25 cellular contexts compared by ENCODE assay signal in genomic region chr20:63680857-63681608, GRCh38. TPM values are rescaled to one million over a fixed set of nuclear protein-coding genes. Genes with fewer than 3 reads are reported as not detected.
A peak's percentile ranks its signal among the peaks of the same experiment; 100 is the strongest.
DNase-seq lines count a peak whose midpoint lies in the region; ATAC-seq and TF ChIP-seq lines count a peak whose summit lies in the region.
"Had no signal": no experiment of that assay in that cellular context is flagged by ENCODE, and none has a peak within 500 bp of the region (broad histone marks: within the 10 kb centered on the region; RNA-seq: fewer than 3 reads in every experiment).

No MANE protein-coding gene starts in this region.

- H3K4me3 Mint-ChIP-seq in activated naive CD4-positive, alpha-beta T cell treated with anti-CD3 and anti-CD28 coated beads, Interleukin-2, amount 10 ng/mL, durations not matched to agents 7 days and 5 days, result no peak overlapping the region
- no peak overlapping the region for H3K4me3 Mint-ChIP-seq in activated naive CD4-positive, alpha-beta T cell treated with anti-CD3 and anti-CD28 coated beads for 36 hours
- H3K4me3 Mint-ChIP-seq: activated CD4-positive, alpha-beta T cell treated with anti-CD3 and anti-CD28 coated beads for 36 hours; naive thymus-derived CD8-positive, alpha-beta T cell; stimulated activated naive B cell treated with anti-CD40 and anti-IgM and Interleukin-4, amounts not matched to agents 10 μg/mL and 1 μg/mL and 100 μg/mL, for 72 hours; T-cell had no signal

- ATAC-seq in RWPE2 (ENCODE audit: low read depth), result no peak
- ATAC-seq in gastrocnemius medialis, result no peak
- no peak for ATAC-seq in HG02938 (IDR thresholded peaks at IDR 0.05; ENCODE audit: unreplicated experiment)
- ATAC-seq: activated CD4-positive, alpha-beta T cell treated with anti-CD3 and anti-CD28 coated beads for 36 hours; naive thymus-derived CD8-positive, alpha-beta T cell; stimulated activated naive B cell treated with anti-CD40 and anti-IgM and Interleukin-4, amounts not matched to agents 10 μg/mL and 1 μg/mL and 100 μg/mL, for 72 hours; T-cell had no signal

- H3K36me3 ChIP-seq in RWPE2 (ENCODE audit: low read depth) (peaks cover 40% of the 10 kb centered on the region), esophagus squamous epithelium (peaks cover 0 to 51% (median 0%) of the 10 kb centered on the region in 3 donors), gastrocnemius medialis (peaks cover 0 to 28% of the 10 kb centered on the region in 2 donors)

- no peaks in the 10 kb centered on the region for H3K9me3 Mint-ChIP-seq in activated naive CD4-positive, alpha-beta T cell treated with anti-CD3 and anti-CD28 coated beads, Interleukin-2, amount 10 ng/mL, durations not matched to agents 7 days and 5 days
- no peaks in the 10 kb centered on the region for H3K9me3 Mint-ChIP-seq in activated naive CD4-positive, alpha-beta T cell treated with anti-CD3 and anti-CD28 coated beads for 36 hours
- H3K9me3 Mint-ChIP-seq: activated naive CD4-positive, alpha-beta T cell treated with anti-CD3 and anti-CD28 coated beads, Interleukin-2, amount 50 U/mL, for 72 hours; naive thymus-derived CD8-positive, alpha-beta T cell; stimulated activated naive B cell treated with anti-CD40 and anti-IgM and Interleukin-4, amounts not matched to agents 10 μg/mL and 1 μg/mL and 100 μg/mL, for 72 hours; T-cell had no signal

- H3K27me3 Mint-ChIP-seq in activated naive CD4-positive, alpha-beta T cell treated with anti-CD3 and anti-CD28 coated beads, Interleukin-2, amount 10 ng/mL, durations not matched to agents 7 days and 5 days, result no peaks in the 10 kb centered on the region
- no peaks in the 10 kb centered on the region for H3K27me3 Mint-ChIP-seq in activated naive CD4-positive, alpha-beta T cell treated with anti-CD3 and anti-CD28 coated beads for 36 hours (ENCODE audit: low read depth)
- H3K27me3 Mint-ChIP-seq: activated CD4-positive, alpha-beta T cell treated with anti-CD3 and anti-CD28 coated beads for 36 hours; stimulated activated naive B cell treated with anti-CD40 and anti-IgM and Interleukin-4, amounts not matched to agents 10 μg/mL and 1 μg/mL and 100 μg/mL, for 72 hours; T-cell had no signal

- in situ Hi-C loops in gastrocnemius medialis (cut with MboI; ENCODE audit: low sequenced_read_pairs in 4 of 4), result no loop called here

- H3K4me1 ChIP-seq in RWPE2 (ENCODE audit: insufficient read depth, poor library complexity, severe bottlenecking) (peaks cover 26% of the 10 kb centered on the region), esophagus squamous epithelium (peaks cover 24 to 38% (median 29%) of the 10 kb centered on the region in 3 donors), gastrocnemius medialis (peaks cover under 1 to 10% of the 10 kb centered on the region in 2 donors)
- H3K4me1 ChIP-seq: BE2C had no signal

- H3K27ac ChIP-seq in RWPE2 (ENCODE audit: poor library complexity, severe bottlenecking) (peak overlapping the region; percentile 96), esophagus squamous epithelium (peak overlapping the region in 3 of 4 donors; percentile 63 to 92 (median 71)), gastrocnemius medialis (peak overlapping the region in 3 of 4 donors; percentile 59 to 75 (median 61))
- H3K27ac ChIP-seq: 22Rv1 had no signal

- H3K9me3 ChIP-seq in RWPE2 (ENCODE audit: severe bottlenecking) (no peaks in the 10 kb centered on the region), esophagus squamous epithelium (no peaks in the 10 kb centered on the region), gastrocnemius medialis (no peaks in the 10 kb centered on the region)
- H3K9me3 ChIP-seq: BE2C had no signal

- H3K4me1 Mint-ChIP-seq in activated naive CD4-positive, alpha-beta T cell treated with anti-CD3 and anti-CD28 coated beads, Interleukin-2, amount 10 ng/mL, durations not matched to agents 7 days and 5 days, result no peaks in the 10 kb centered on the region
- H3K4me1 Mint-ChIP-seq in activated naive CD4-positive, alpha-beta T cell treated with anti-CD3 and anti-CD28 coated beads for 36 hours (ENCODE audit: low read depth), result peaks cover 10% of the 10 kb centered on the region
- H3K4me1 Mint-ChIP-seq: stimulated activated naive B cell treated with anti-CD40 and anti-IgM and Interleukin-4, amounts not matched to agents 10 μg/mL and 1 μg/mL and 100 μg/mL, for 72 hours; T-cell had no signal

- H3K27me3 ChIP-seq in RWPE2 (ENCODE audit: insufficient read depth, poor library complexity, severe bottlenecking) (no peaks in the 10 kb centered on the region), esophagus squamous epithelium (no peaks in the 10 kb centered on the region), gastrocnemius medialis (no peaks in the 10 kb centered on the region)
- H3K27me3 ChIP-seq: BE2C had no signal

- CTCF ChIA-PET in activated naive CD4-positive, alpha-beta T cell treated with anti-CD3 and anti-CD28 coated beads, Interleukin-2, amount 10 ng/mL, durations not matched to agents 7 days and 5 days (lab: Charles Lee), result no interaction called here
- CTCF ChIA-PET in activated naive CD4-positive, alpha-beta T cell treated with anti-CD3 and anti-CD28 coated beads for 36 hours (lab: Charles Lee), result no interaction called here

- H3K4me3 ChIP-seq in RWPE2 (ENCODE audit: severe bottlenecking) (no peak overlapping the region), esophagus squamous epithelium (no peak overlapping the region), gastrocnemius medialis (no peak overlapping the region)

- no peak for DNase-seq in activated naive CD4-positive, alpha-beta T cell treated with anti-CD3 and anti-CD28 coated beads, Interleukin-2, amount 10 ng/mL, durations not matched to agents 7 days and 5 days
- DNase-seq in activated naive CD4-positive, alpha-beta T cell treated with anti-CD3 and anti-CD28 coated beads for 36 hours, result no peak
- peak; percentile 82 for DNase-seq in RWPE2 (ENCODE audit: low spot score)
- no peak for DNase-seq in esophagus squamous epithelium (lab: John Stamatoyannopoulos, UW)
- DNase-seq in gastrocnemius medialis, result no peak
- DNase-seq in posterior cingulate gyrus, result no peak
- DNase-seq in AML-193 (lab: John Stamatoyannopoulos, UW), result no peak
- DNase-seq: activated CD4-positive, alpha-beta T cell treated with anti-CD3 and anti-CD28 coated beads for 36 hours; BE2C; COR-L47; cortex of kidney; DND-41; HCEC 1CT; hippocampal formation; mesendoderm; naive thymus-derived CD8-positive, alpha-beta T cell; NCI-H1436; NCI-H2171 treated with DMSO at 0.1 percent for 48 hours; NCI-H526 treated with DMSO at 0.1 percent for 48 hours; SHP77 treated with DMSO at 0.1 percent for 48 hours; stimulated activated naive B cell treated with anti-CD40 and anti-IgM and Interleukin-4, amounts not matched to agents 10 μg/mL and 1 μg/mL and 100 μg/mL, for 72 hours; T-cell had no signal

- 85 to 100% methylated on average over 1 to 11 of the region's 23 CpGs for WGBS in esophagus squamous epithelium, 2 donors

- TF ChIP-seq CTCF in RWPE2 (IDR thresholded peaks at IDR 0.05; ENCODE audit: poor library complexity, severe bottlenecking), result no peak
- no peak for TF ChIP-seq CTCF in esophagus squamous epithelium (IDR thresholded peaks at IDR 0.05)
- no peak for TF ChIP-seq CTCF in gastrocnemius medialis (IDR thresholded peaks at IDR 0.05 in 4 of 5, conservative IDR thresholded peaks at IDR 0.05 in 1 of 5)

- no peak for TF ChIP-seq POLR2A in esophagus squamous epithelium (IDR thresholded peaks at IDR 0.05)
- no peak for TF ChIP-seq POLR2A in gastrocnemius medialis (IDR thresholded peaks at IDR 0.05)

- intact Hi-C loops in activated naive CD4-positive, alpha-beta T cell treated with anti-CD3 and anti-CD28 coated beads for 36 hours (cut with micrococcal nuclease), result no loop called here
- intact Hi-C loops in esophagus squamous epithelium (cut with DNase I) (no loop called here), gastrocnemius medialis (cut with DNase I; ENCODE audit: low total_unique reads) (no loop called here), posterior cingulate gyrus (cut with DNase I) (no loop called here)

- peak overlapping the region; percentile 72 for H3K27ac Mint-ChIP-seq in activated naive CD4-positive, alpha-beta T cell treated with anti-CD3 and anti-CD28 coated beads, Interleukin-2, amount 10 ng/mL, durations not matched to agents 7 days and 5 days
- no peak overlapping the region for H3K27ac Mint-ChIP-seq in activated naive CD4-positive, alpha-beta T cell treated with anti-CD3 and anti-CD28 coated beads for 36 hours
- H3K27ac Mint-ChIP-seq: activated CD4-positive, alpha-beta T cell treated with anti-CD3 and anti-CD28 coated beads for 36 hours; activated naive CD4-positive, alpha-beta T cell treated with anti-CD3 and anti-CD28 coated beads, Interleukin-2, amount 50 U/mL, for 72 hours; stimulated activated naive B cell treated with anti-CD40 and anti-IgM and Interleukin-4, amounts not matched to agents 10 μg/mL and 1 μg/mL and 100 μg/mL, for 72 hours; T-cell had no signal

- peaks cover 4% of the 10 kb centered on the region for H3K36me3 Mint-ChIP-seq in activated naive CD4-positive, alpha-beta T cell treated with anti-CD3 and anti-CD28 coated beads, Interleukin-2, amount 10 ng/mL, durations not matched to agents 7 days and 5 days
- H3K36me3 Mint-ChIP-seq in activated naive CD4-positive, alpha-beta T cell treated with anti-CD3 and anti-CD28 coated beads for 36 hours (ENCODE audit: low read depth), result peaks cover 12% of the 10 kb centered on the region

RNA-seq across cellular contexts. Expression of gene TNFRSF6B, which starts 15.4 kb away (rescaled TPM):
- not detected for total RNA-seq in activated naive CD4-positive, alpha-beta T cell treated with anti-CD3 and anti-CD28 coated beads for 36 hours
- total RNA-seq in esophagus squamous epithelium (10 to 100 TPM in 3 of 4 donors, 1 to 10 TPM in 1; 2.5 to 15.2 (median 10.6) TPM), gastrocnemius medialis (1 to 10 TPM; 1.2 to 4.8 (median 3.1) TPM)
- total RNA-seq: activated naive CD4-positive, alpha-beta T cell treated with anti-CD3 and anti-CD28 coated beads, Interleukin-2, amount 50 U/mL, for 72 hours had no signal

RNA-seq across cellular contexts. Expression of gene RTEL1, which starts 22.9 kb away (rescaled TPM):
- 10 to 100 TPM; 33.6 to 34.8 TPM for total RNA-seq in activated naive CD4-positive, alpha-beta T cell treated with anti-CD3 and anti-CD28 coated beads for 36 hours
- 10 to 100 TPM in 2 of 4 donors, 1 to 10 TPM in 2; 6.4 to 22.7 (median 12.8) TPM for total RNA-seq in esophagus squamous epithelium
- total RNA-seq in gastrocnemius medialis, result 1 to 10 TPM; 2.4 to 9.1 (median 6.0) TPM

RNA-seq across cellular contexts. Expression of gene ARFRP1, which starts 26.7 kb away (rescaled TPM):
- 10 to 100 TPM; 45.6 to 49.2 TPM for total RNA-seq in activated naive CD4-positive, alpha-beta T cell treated with anti-CD3 and anti-CD28 coated beads for 36 hours
- total RNA-seq in esophagus squamous epithelium, result 10 to 100 TPM; 30.4 to 45.5 (median 37.0) TPM
- total RNA-seq in gastrocnemius medialis, result 10 to 100 TPM; 26.9 to 35.1 (median 27.8) TPM

RNA-seq across cellular contexts. Expression of gene ZGPAT, which starts 26.8 kb away (rescaled TPM):
- total RNA-seq in activated naive CD4-positive, alpha-beta T cell treated with anti-CD3 and anti-CD28 coated beads for 36 hours, result 10 to 100 TPM; 15.3 to 18.0 TPM
- total RNA-seq in esophagus squamous epithelium (10 to 100 TPM; 25.4 to 31.9 (median 28.3) TPM), gastrocnemius medialis (10 to 100 TPM; 13.4 to 20.8 (median 15.5) TPM)

RNA-seq across cellular contexts. Expression of gene STMN3, which starts 27.8 kb away (rescaled TPM):
- total RNA-seq in activated naive CD4-positive, alpha-beta T cell treated with anti-CD3 and anti-CD28 coated beads for 36 hours, result 1 to 10 TPM; 6.7 to 7.3 TPM
- total RNA-seq in esophagus squamous epithelium (1 to 10 TPM; 1.9 to 8.4 (median 4.5) TPM), gastrocnemius medialis (1 to 10 TPM in 1 of 4 donors, under 1 TPM in 3; 0.51 to 1.9 (median 0.88) TPM)
